In genomic region chr1:115744876-115745275, GRCh38 we compare ENCODE assay signal across 39 cellular contexts. TPM values are rescaled to one million over a fixed set of nuclear protein-coding genes. Genes with fewer than 3 reads are reported as not detected.
"Had no signal": no experiment of that assay in that cellular context is flagged by ENCODE, and none has a peak within 500 bp of the region (broad histone marks: within the 10 kb centered on the region; RNA-seq: fewer than 3 reads in every experiment).

No MANE protein-coding gene starts in this region.

- H3K4me1 ChIP-seq: adrenal gland, body of pancreas, colonic mucosa had no signal

- H3K4me1 Mint-ChIP-seq: activated CD4-positive, alpha-beta T cell treated with anti-CD3 and anti-CD28 coated beads for 36 hours; activated CD4-positive, alpha-beta T cell treated with anti-CD3 and anti-CD28 coated beads, Interleukin-2, amount 10 ng/mL, durations not matched to agents 24 days and 14 days; activated CD8-positive, alpha-beta memory T cell treated with anti-CD3 and anti-CD28 coated beads, Interleukin-2, amount 10 ng/mL, durations not matched to agents 7 days and 5 days; activated naive CD4-positive, alpha-beta T cell treated with anti-CD3 and anti-CD28 coated beads, Interleukin-2, amount 50 U/mL, for 24 hours; activated naive CD8-positive, alpha-beta T cell treated with anti-CD3 and anti-CD28 coated beads for 36 hours; activated naive CD8-positive, alpha-beta T cell treated with anti-CD3 and anti-CD28 coated beads, Interleukin-2, amount 50 U/mL, for 24 hours; T-helper 17 cell had no signal

- ATAC-seq: activated CD4-positive, alpha-beta T cell treated with anti-CD3 and anti-CD28 coated beads for 36 hours; activated CD8-positive, alpha-beta memory T cell treated with anti-CD3 and anti-CD28 coated beads, Interleukin-2, amount 10 ng/mL, durations not matched to agents 7 days and 5 days; activated CD8-positive, alpha-beta T cell treated with anti-CD3 and anti-CD28 coated beads, Interleukin-2, amount 10 ng/mL, durations not matched to agents 7 days and 5 days; activated naive CD8-positive, alpha-beta T cell treated with anti-CD3 and anti-CD28 coated beads, Interleukin-2, amount 50 U/mL, for 24 hours; body of pancreas; foreskin keratinocyte; gastrocnemius medialis; heart left ventricle; T-helper 17 cell had no signal

- H3K9me3 Mint-ChIP-seq: activated CD4-positive, alpha-beta memory T cell treated with anti-CD3 and anti-CD28 coated beads for 36 hours; activated CD4-positive, alpha-beta T cell treated with anti-CD3 and anti-CD28 coated beads, Interleukin-2, amount 10 ng/mL, durations not matched to agents 24 days and 14 days; activated naive CD4-positive, alpha-beta T cell treated with anti-CD3 and anti-CD28 coated beads for 36 hours; activated naive CD4-positive, alpha-beta T cell treated with anti-CD3 and anti-CD28 coated beads, Interleukin-2, amount 50 U/mL, for 24 hours; activated naive CD8-positive, alpha-beta T cell treated with anti-CD3 and anti-CD28 coated beads for 36 hours; activated naive CD8-positive, alpha-beta T cell treated with anti-CD3 and anti-CD28 coated beads, Interleukin-2, amount 50 U/mL, for 24 hours; activated T-helper 1 cell treated with anti-CD3 and anti-CD28 coated beads, Interleukin-12 subunit alpha, Interleukin-12 subunit beta, Interleukin-2, Interleukin-4 antibody, amounts not matched to agents 30 ng/mL and 10 ng/mL and 1 ng/mL, durations not matched to agents 14 hours and 24 hours and 36 hours; activated T-helper 2 cell treated with anti-CD3 and anti-CD28 coated beads, Interferon-gamma antibody, Interleukin-2, Interleukin-4, amounts not matched to agents 10 μg/mL and 5 μg/mL and 100 μg/mL, durations not matched to agents 14 hours and 24 hours and 36 hours; T-helper 2 cell treated with Interferon-gamma antibody and Interleukin-4, amounts not matched to agents 5 μg/mL and 100 μg/mL, for 36 hours had no signal

- H3K4me3 Mint-ChIP-seq: activated CD4-positive, alpha-beta memory T cell treated with anti-CD3 and anti-CD28 coated beads for 36 hours; activated CD4-positive, alpha-beta T cell treated with anti-CD3 and anti-CD28 coated beads for 36 hours; activated CD4-positive, alpha-beta T cell treated with anti-CD3 and anti-CD28 coated beads, Interleukin-2, amount 10 ng/mL, durations not matched to agents 24 days and 14 days; activated CD8-positive, alpha-beta memory T cell treated with anti-CD3 and anti-CD28 coated beads, Interleukin-2, amount 10 ng/mL, durations not matched to agents 7 days and 5 days; activated CD8-positive, alpha-beta T cell treated with anti-CD3 and anti-CD28 coated beads, Interleukin-2, amount 10 ng/mL, durations not matched to agents 7 days and 5 days; activated naive CD4-positive, alpha-beta T cell treated with anti-CD3 and anti-CD28 coated beads for 36 hours; activated naive CD4-positive, alpha-beta T cell treated with anti-CD3 and anti-CD28 coated beads, Interleukin-2, amount 50 U/mL, for 24 hours; activated naive CD8-positive, alpha-beta T cell treated with anti-CD3 and anti-CD28 coated beads for 36 hours; activated naive CD8-positive, alpha-beta T cell treated with anti-CD3 and anti-CD28 coated beads, Interleukin-2, amount 50 U/mL, for 24 hours; activated T-helper 1 cell treated with anti-CD3 and anti-CD28 coated beads, Interleukin-12 subunit alpha, Interleukin-12 subunit beta, Interleukin-2, Interleukin-4 antibody, amounts not matched to agents 30 ng/mL and 10 ng/mL and 1 ng/mL, durations not matched to agents 14 hours and 24 hours and 36 hours; T-helper 17 cell; T-helper 2 cell treated with Interferon-gamma antibody and Interleukin-4, amounts not matched to agents 5 μg/mL and 100 μg/mL, for 36 hours had no signal

- H3K36me3 ChIP-seq: adrenal gland, cardiac muscle cell, colonic mucosa, gastrocnemius medialis had no signal

- DNase-seq: activated CD4-positive, alpha-beta memory T cell treated with anti-CD3 and anti-CD28 coated beads for 36 hours; activated CD4-positive, alpha-beta T cell treated with anti-CD3 and anti-CD28 coated beads for 36 hours; activated CD4-positive, alpha-beta T cell treated with anti-CD3 and anti-CD28 coated beads, Interleukin-2, amount 10 ng/mL, durations not matched to agents 24 days and 14 days; activated CD4-positive, CD25-positive, alpha-beta regulatory T cell; activated CD4-positive, CD25-positive, alpha-beta regulatory T cell treated with anti-CD3 and anti-CD28 coated beads, Interleukin-2, amount 50 U/mL, for 72 hours; activated CD8-positive, alpha-beta memory T cell treated with anti-CD3 and anti-CD28 coated beads, Interleukin-2, amount 10 ng/mL, durations not matched to agents 7 days and 5 days; activated CD8-positive, alpha-beta memory T cell treated with anti-CD3 and anti-CD28 coated beads, Interleukin-2, amount 50 U/mL, for 4 hours; activated CD8-positive, alpha-beta T cell treated with anti-CD3 and anti-CD28 coated beads, Interleukin-2, amount 10 ng/mL, durations not matched to agents 7 days and 5 days; activated effector memory CD4-positive, alpha-beta T cell treated with anti-CD3 and anti-CD28 coated beads, Interleukin-2, amount 50 U/mL, for 16 hours; activated naive CD4-positive, alpha-beta T cell treated with anti-CD3 and anti-CD28 coated beads for 36 hours; activated naive CD8-positive, alpha-beta T cell treated with anti-CD3 and anti-CD28 coated beads for 36 hours; activated naive CD8-positive, alpha-beta T cell treated with anti-CD3 and anti-CD28 coated beads, Interleukin-2, amount 50 U/mL, for 24 hours; activated T-cell treated with anti-CD3 and anti-CD28 coated beads, Interleukin-2, amount 50 U/mL, for 1 hour; activated T-cell treated with anti-CD3 and anti-CD28 coated beads, Interleukin-2, amount 50 U/mL, for 48 hours; adrenal gland; amygdala; aorta; body of pancreas; central memory CD4-positive, alpha-beta T cell; cerebellar nuclear complex; colonic mucosa; effector CD8-positive, alpha-beta T cell; erythroblast; gastrocnemius medialis; glutamatergic neuron; heart left ventricle; T-helper 1 cell; T-helper 17 cell; T1000 had no signal

- H3K4me3 ChIP-seq: adrenal gland, body of pancreas, cardiac muscle cell, colonic mucosa, esophagus muscularis mucosa, gastrocnemius medialis, heart left ventricle had no signal

- H3K36me3 Mint-ChIP-seq: activated CD4-positive, alpha-beta memory T cell treated with anti-CD3 and anti-CD28 coated beads for 36 hours; activated CD8-positive, alpha-beta memory T cell treated with anti-CD3 and anti-CD28 coated beads, Interleukin-2, amount 10 ng/mL, durations not matched to agents 7 days and 5 days; activated naive CD4-positive, alpha-beta T cell treated with anti-CD3 and anti-CD28 coated beads, Interleukin-2, amount 50 U/mL, for 24 hours; activated naive CD8-positive, alpha-beta T cell treated with anti-CD3 and anti-CD28 coated beads for 36 hours had no signal

- H3K9me3 ChIP-seq: adrenal gland, body of pancreas, colonic mucosa, esophagus muscularis mucosa, gastrocnemius medialis, heart left ventricle had no signal

- H3K27ac Mint-ChIP-seq: activated CD4-positive, alpha-beta memory T cell treated with anti-CD3 and anti-CD28 coated beads for 36 hours; activated CD4-positive, alpha-beta T cell treated with anti-CD3 and anti-CD28 coated beads for 36 hours; activated CD4-positive, alpha-beta T cell treated with anti-CD3 and anti-CD28 coated beads, Interleukin-2, amount 10 ng/mL, durations not matched to agents 24 days and 14 days; activated CD8-positive, alpha-beta memory T cell treated with anti-CD3 and anti-CD28 coated beads, Interleukin-2, amount 10 ng/mL, durations not matched to agents 7 days and 5 days; activated CD8-positive, alpha-beta T cell treated with anti-CD3 and anti-CD28 coated beads, Interleukin-2, amount 10 ng/mL, durations not matched to agents 7 days and 5 days; activated naive CD4-positive, alpha-beta T cell treated with anti-CD3 and anti-CD28 coated beads for 36 hours; activated naive CD4-positive, alpha-beta T cell treated with anti-CD3 and anti-CD28 coated beads, Interleukin-2, amount 50 U/mL, for 24 hours; activated naive CD8-positive, alpha-beta T cell treated with anti-CD3 and anti-CD28 coated beads for 36 hours; activated naive CD8-positive, alpha-beta T cell treated with anti-CD3 and anti-CD28 coated beads, Interleukin-2, amount 50 U/mL, for 24 hours; activated T-helper 1 cell treated with anti-CD3 and anti-CD28 coated beads, Interleukin-12 subunit alpha, Interleukin-12 subunit beta, Interleukin-2, Interleukin-4 antibody, amounts not matched to agents 30 ng/mL and 10 ng/mL and 1 ng/mL, durations not matched to agents 14 hours and 24 hours and 36 hours; activated T-helper 2 cell treated with anti-CD3 and anti-CD28 coated beads, Interferon-gamma antibody, Interleukin-2, Interleukin-4, amounts not matched to agents 10 μg/mL and 5 μg/mL and 100 μg/mL, durations not matched to agents 14 hours and 24 hours and 36 hours; T-helper 17 cell; T-helper 2 cell treated with Interferon-gamma antibody and Interleukin-4, amounts not matched to agents 5 μg/mL and 100 μg/mL, for 36 hours had no signal

- H3K27me3 ChIP-seq: adrenal gland, body of pancreas, cardiac muscle cell, colonic mucosa, esophagus muscularis mucosa, gastrocnemius medialis, heart left ventricle had no signal

- H3K27ac ChIP-seq: adrenal gland, body of pancreas, cardiac muscle cell, colonic mucosa, esophagus muscularis mucosa, foreskin keratinocyte, gastrocnemius medialis, heart left ventricle had no signal

RNA-seq across cellular contexts. Expression of gene CASQ2, which starts 23.6 kb away (rescaled TPM):
- total RNA-seq: activated CD4-positive, alpha-beta memory T cell treated with anti-CD3 and anti-CD28 coated beads for 36 hours; activated CD4-positive, alpha-beta T cell treated with anti-CD3 and anti-CD28 coated beads for 36 hours; activated CD4-positive, alpha-beta T cell treated with anti-CD3 and anti-CD28 coated beads, Interleukin-2, amount 10 ng/mL, durations not matched to agents 24 days and 14 days; activated CD8-positive, alpha-beta memory T cell treated with anti-CD3 and anti-CD28 coated beads for 36 hours; activated CD8-positive, alpha-beta memory T cell treated with anti-CD3 and anti-CD28 coated beads, Interleukin-2, amount 10 ng/mL, durations not matched to agents 7 days and 5 days; activated CD8-positive, alpha-beta T cell treated with anti-CD3 and anti-CD28 coated beads, Interleukin-2, amount 10 ng/mL, durations not matched to agents 7 days and 5 days; activated naive CD4-positive, alpha-beta T cell treated with anti-CD3 and anti-CD28 coated beads for 36 hours; activated naive CD8-positive, alpha-beta T cell treated with anti-CD3 and anti-CD28 coated beads for 36 hours; activated T-helper 1 cell treated with anti-CD3 and anti-CD28 coated beads, Interleukin-12 subunit alpha, Interleukin-12 subunit beta, Interleukin-2, Interleukin-4 antibody, amounts not matched to agents 30 ng/mL and 10 ng/mL and 1 ng/mL, durations not matched to agents 14 hours and 24 hours and 36 hours; activated T-helper 2 cell treated with anti-CD3 and anti-CD28 coated beads, Interferon-gamma antibody, Interleukin-2, Interleukin-4, amounts not matched to agents 10 μg/mL and 5 μg/mL and 100 μg/mL, durations not matched to agents 14 hours and 24 hours and 36 hours; dermis microvascular lymphatic vessel endothelial cell; endothelial cell of umbilical vein; foreskin keratinocyte; T-helper 17 cell had no signal
- polyA plus RNA-seq: endothelial cell of umbilical vein, foreskin keratinocyte had no signal
